12 cellular contexts compared by ENCODE assay signal in genomic region chr2:98775146-98775988, GRCh38. TPM values are rescaled to one million over a fixed set of nuclear protein-coding genes. Genes with fewer than 3 reads are reported as not detected.
DNase-seq lines count a peak whose midpoint lies in the region; ATAC-seq and TF ChIP-seq lines count a peak whose summit lies in the region.
"Had no signal": no experiment of that assay in that cellular context is flagged by ENCODE, and none has a peak within 500 bp of the region (broad histone marks: within the 10 kb centered on the region; RNA-seq: fewer than 3 reads in every experiment).

No MANE protein-coding gene starts in this region.

- intact Hi-C loops in psoas muscle (cut with DNase I) = no loop called here

- H3K36me3 Mint-ChIP-seq in endothelial cell (ENCODE audit: low read depth, unreplicated experiment) = peaks cover 4% of the 10 kb centered on the region

- TF ChIP-seq CTCF in psoas muscle (IDR thresholded peaks at IDR 0.05) = no peak
- TF ChIP-seq CTCF in endothelial cell (IDR thresholded peaks at IDR 0.05; ENCODE audit: unreplicated experiment) = no peak

- peaks cover 0 to 11% (median 0%) of the 10 kb centered on the region in 3 donors for H3K27me3 ChIP-seq in psoas muscle (ENCODE audit: insufficient read depth in 3 of 3, low read length in 2 of 3)

- peaks cover 7% of the 10 kb centered on the region for H3K4me1 Mint-ChIP-seq in endothelial cell (ENCODE audit: unreplicated experiment)

- ATAC-seq in psoas muscle (peak; percentile 53 to 87 (median 62)), GM19467 (IDR thresholded peaks at IDR 0.05; ENCODE audit: unreplicated experiment) (no peak), GM21447 (IDR thresholded peaks at IDR 0.05; ENCODE audit: unreplicated experiment) (no peak), HG03378 (IDR thresholded peaks at IDR 0.05; ENCODE audit: unreplicated experiment) (no peak)

- H3K27ac ChIP-seq in psoas muscle = no peak overlapping the region

- 39 to 41% (median 41%) methylated on average over 21 of the region's 21 CpGs for WGBS in psoas muscle, 3 donors

- no peaks in the 10 kb centered on the region for H3K9me3 ChIP-seq in psoas muscle
- H3K9me3 ChIP-seq: HAP-1 had no signal

- no peaks in the 10 kb centered on the region for H3K36me3 ChIP-seq in psoas muscle (ENCODE audit: insufficient read depth in 1 of 2, low read depth in 1 of 2)
- H3K36me3 ChIP-seq: HAP-1 had no signal

- no peak overlapping the region for H3K4me3 ChIP-seq in psoas muscle
- H3K4me3 ChIP-seq: HAP-1, lung had no signal

- no peak overlapping the region for H3K4me3 Mint-ChIP-seq in endothelial cell (ENCODE audit: unreplicated experiment)

- DNase-seq in DMS79 treated with DMSO at 0.1 percent for 48 hours (lab: John Stamatoyannopoulos, UW) (peak; percentile 90), NCI-H2081 treated with DMSO at 0.1 percent for 48 hours (lab: John Stamatoyannopoulos, UW) (peak; percentile 77), cerebellum (ENCODE audit: low spot score) (peak; percentile 89), psoas muscle (no peak), endothelial cell (ENCODE audit: low spot score) (no peak)
- DNase-seq: activated naive CD4-positive, alpha-beta T cell treated with anti-CD3 and anti-CD28 coated beads, Interleukin-2, amount 50 U/mL, for 16 hours; Karpas-422 had no signal

- no peak overlapping the region for H3K27ac Mint-ChIP-seq in endothelial cell (ENCODE audit: unreplicated experiment)

- H3K4me1 ChIP-seq in psoas muscle = no peaks in the 10 kb centered on the region
- H3K4me1 ChIP-seq: HAP-1 had no signal

- H3K27me3 Mint-ChIP-seq in endothelial cell (ENCODE audit: unreplicated experiment) = peaks cover 11% of the 10 kb centered on the region

- no peaks in the 10 kb centered on the region for H3K9me3 Mint-ChIP-seq in endothelial cell (ENCODE audit: unreplicated experiment)

RNA-seq across cellular contexts. Expression of gene MGAT4A, which starts 44.4 kb away (rescaled TPM):
- 69.4 TPM for total RNA-seq in cerebellum
- total RNA-seq in psoas muscle = 10 to 100 TPM in 2 of 4 donors, 1 to 10 TPM in 2; 7.0 to 12.3 (median 9.0) TPM
- 10 to 100 TPM in 1 of 3 donors, 1 to 10 TPM in 2; 3.0 to 10.6 (median 6.7) TPM for polyA plus RNA-seq in psoas muscle
- total RNA-seq in endothelial cell (ENCODE audit: unreplicated experiment) = 7.3 TPM

Comparison
In these comparisons a context has a peak if more than half of its experiments do, and no peak if none do; other contexts are left out.
1. DNase-seq: peak in DMS79 treated with DMSO at 0.1 percent for 48 hours (single experiment), NCI-H2081 treated with DMSO at 0.1 percent for 48 hours (single experiment) and cerebellum (single experiment); none in psoas muscle (0 of 2) and endothelial cell (single experiment).
2. ATAC-seq: peak in psoas muscle (4 of 4); none in GM19467 (single experiment), GM21447 (single experiment) and HG03378 (single experiment).